14 cellular contexts compared by ENCODE assay signal in the genomic region with DNA sequence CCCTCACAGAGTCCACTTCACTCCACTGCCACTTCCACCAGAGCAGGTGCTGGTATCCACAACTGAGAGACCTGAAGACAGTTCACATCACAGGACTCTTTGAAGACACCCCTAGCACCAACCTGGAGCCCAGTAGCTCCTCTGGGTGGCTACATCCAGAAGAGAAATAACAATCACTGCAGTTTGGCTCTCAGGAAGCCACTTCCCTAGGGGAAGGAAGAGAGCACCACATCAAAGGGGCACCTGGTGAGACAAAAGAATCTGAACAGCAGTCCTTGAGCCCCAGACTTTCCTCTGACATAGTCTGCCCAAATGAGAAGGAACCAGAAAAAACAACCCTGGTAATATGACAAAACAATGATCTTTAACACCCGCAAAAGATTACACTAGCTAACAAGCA.
A peak's percentile ranks its signal among the peaks of the same experiment; 100 is the strongest.
DNase-seq lines count a peak whose midpoint lies in the region; ATAC-seq and TF ChIP-seq lines count a peak whose summit lies in the region.
"Had no signal": no experiment of that assay in that cellular context is flagged by ENCODE, and none has a peak within 500 bp of the region (broad histone marks: within the 10 kb centered on the region; RNA-seq: fewer than 3 reads in every experiment).

No MANE protein-coding gene starts in this region.

- H2AFZ ChIP-seq in neural progenitor cell (replicated peaks) = no peak overlapping the region

- H3K27ac Mint-ChIP-seq in CD4-positive, alpha-beta memory T cell = peak overlapping the region in 6 of 7 donors; percentile 15 to 61 (median 30)
- H3K27ac Mint-ChIP-seq in activated T-helper 17 cell treated with anti-CD3 and anti-CD28 coated beads, Interleukin-2, amount 50 U/mL, for 72 hours = peak overlapping the region; percentile 67
- H3K27ac Mint-ChIP-seq in naive thymus-derived CD4-positive, alpha-beta T cell = peak overlapping the region in 5 of 9 donors; percentile 10 to 62 (median 38)
- no peak overlapping the region for H3K27ac Mint-ChIP-seq in neural progenitor cell

- H3K4me2 ChIP-seq in neural progenitor cell = no peak overlapping the region
- H3K4me2 ChIP-seq: A549 had no signal

- no peak for ATAC-seq in activated T-helper 17 cell treated with anti-CD3 and anti-CD28 coated beads, Interleukin-2, amount 50 U/mL, for 72 hours (replicated peaks)
- peak; percentile 42 for ATAC-seq in naive thymus-derived CD4-positive, alpha-beta T cell
- no peak for ATAC-seq in esophagus mucosa
- ATAC-seq: A549, HepG2 had no signal

- no peak overlapping the region for H3K4me3 ChIP-seq in CD4-positive, alpha-beta memory T cell (ENCODE audit: low read length in 2 of 2)
- H3K4me3 ChIP-seq in Jurkat, Clone E6-1 (ENCODE audit: low read length) = no peak overlapping the region
- H3K4me3 ChIP-seq in naive thymus-derived CD4-positive, alpha-beta T cell (ENCODE audit: low read length) = no peak overlapping the region
- H3K4me3 ChIP-seq in neural progenitor cell = no peak overlapping the region
- H3K4me3 ChIP-seq: A549, HAP-1 had no signal

- no peaks in the 10 kb centered on the region for H3K36me3 ChIP-seq in CD4-positive, alpha-beta memory T cell (ENCODE audit: insufficient read depth, low read length)
- H3K36me3 ChIP-seq in naive thymus-derived CD4-positive, alpha-beta T cell (ENCODE audit: control insufficient read depth in 2 of 3, insufficient read depth in 3 of 3, low read length in 3 of 3) = no peaks in the 10 kb centered on the region
- H3K36me3 ChIP-seq in neural progenitor cell = no peaks in the 10 kb centered on the region
- H3K36me3 ChIP-seq: BE2C, HAP-1 had no signal

- DNase-seq in CD4-positive, alpha-beta memory T cell = peak; percentile 44 to 72 (median 55)
- DNase-seq in Jurkat, Clone E6-1 (ENCODE audit: low read depth, low spot score) = peak; percentile 74
- peak in 6 of 9 donors; percentile 17 to 39 (median 24) for DNase-seq in naive thymus-derived CD4-positive, alpha-beta T cell
- DNase-seq in neural progenitor cell (ENCODE audit: low spot score) = no peak
- DNase-seq: BE2C, Caco-2, GF-D8 had no signal

- no peaks in the 10 kb centered on the region for H3K27me3 ChIP-seq in CD4-positive, alpha-beta memory T cell (ENCODE audit: insufficient read depth, low read length)
- no peaks in the 10 kb centered on the region for H3K27me3 ChIP-seq in naive thymus-derived CD4-positive, alpha-beta T cell (ENCODE audit: control insufficient read depth in 2 of 2, insufficient read depth in 2 of 2, low read length in 2 of 2)
- no peaks in the 10 kb centered on the region for H3K27me3 ChIP-seq in neural progenitor cell
- H3K27me3 ChIP-seq: BE2C had no signal

- intact Hi-C loops in CD4-positive, alpha-beta memory T cell (cut with micrococcal nuclease) = no loop called here
- intact Hi-C loops in naive thymus-derived CD4-positive, alpha-beta T cell (cut with micrococcal nuclease) = no loop called here

- H3K4me1 Mint-ChIP-seq in CD4-positive, alpha-beta memory T cell = peaks cover 10 to 16% (median 12%) of the 10 kb centered on the region in 4 donors
- H3K4me1 Mint-ChIP-seq in activated T-helper 17 cell treated with anti-CD3 and anti-CD28 coated beads, Interleukin-2, amount 50 U/mL, for 72 hours = peaks cover 8% of the 10 kb centered on the region
- peaks cover 6 to 12% (median 8%) of the 10 kb centered on the region in 7 donors for H3K4me1 Mint-ChIP-seq in naive thymus-derived CD4-positive, alpha-beta T cell
- no peaks in the 10 kb centered on the region for H3K4me1 Mint-ChIP-seq in neural progenitor cell

- H3K79me2 ChIP-seq in neural progenitor cell (ENCODE audit: low read depth) = no peaks in the 10 kb centered on the region

- peaks cover 3 to 41% (median 29%) of the 10 kb centered on the region in 8 donors for H3K9me3 Mint-ChIP-seq in CD4-positive, alpha-beta memory T cell
- peaks cover 20% of the 10 kb centered on the region for H3K9me3 Mint-ChIP-seq in activated T-helper 17 cell treated with anti-CD3 and anti-CD28 coated beads, Interleukin-2, amount 50 U/mL, for 72 hours
- H3K9me3 Mint-ChIP-seq in naive thymus-derived CD4-positive, alpha-beta T cell = peaks cover 11 to 67% (median 30%) of the 10 kb centered on the region in 11 donors
- peaks cover 38% of the 10 kb centered on the region for H3K9me3 Mint-ChIP-seq in neural progenitor cell

- peaks cover 2 to 10% of the 10 kb centered on the region in 2 donors for H3K27me3 Mint-ChIP-seq in CD4-positive, alpha-beta memory T cell
- H3K27me3 Mint-ChIP-seq in activated T-helper 17 cell treated with anti-CD3 and anti-CD28 coated beads, Interleukin-2, amount 50 U/mL, for 72 hours = peaks cover 4% of the 10 kb centered on the region
- peaks cover 11 to 37% (median 22%) of the 10 kb centered on the region in 5 donors for H3K27me3 Mint-ChIP-seq in naive thymus-derived CD4-positive, alpha-beta T cell
- H3K27me3 Mint-ChIP-seq in neural progenitor cell (ENCODE audit: insufficient read depth, low read depth) = peaks cover 3% of the 10 kb centered on the region

- POLR2A ChIA-PET in CD4-positive, alpha-beta memory T cell (lab: Charles Lee; ENCODE audit: partially characterized antibody) = no interaction called here
- POLR2A ChIA-PET in naive thymus-derived CD4-positive, alpha-beta T cell (lab: Charles Lee) = no interaction called here

- H3K9me3 ChIP-seq in CD4-positive, alpha-beta memory T cell (ENCODE audit: control insufficient read depth in 1 of 2, low read length in 2 of 2) = peaks cover 0 to 3% of the 10 kb centered on the region in 2 donors
- H3K9me3 ChIP-seq in naive thymus-derived CD4-positive, alpha-beta T cell (ENCODE audit: control insufficient read depth in 2 of 3, low read length in 3 of 3) = peaks cover 0 to 6% (median 0%) of the 10 kb centered on the region in 3 experiments
- no peaks in the 10 kb centered on the region for H3K9me3 ChIP-seq in neural progenitor cell (ENCODE audit: low read depth)
- H3K9me3 ChIP-seq: BE2C, Caco-2, HAP-1 had no signal

- no peak overlapping the region for H3K9ac ChIP-seq in neural progenitor cell

- H4K20me1 ChIP-seq in neural progenitor cell (ENCODE audit: low read depth) = no peaks in the 10 kb centered on the region

- peaks cover 12% of the 10 kb centered on the region for H3K4me1 ChIP-seq in CD4-positive, alpha-beta memory T cell (ENCODE audit: insufficient read depth, low read length)
- H3K4me1 ChIP-seq in naive thymus-derived CD4-positive, alpha-beta T cell (ENCODE audit: control insufficient read depth in 2 of 2, insufficient read depth in 2 of 2, low read length in 2 of 2) = no peaks in the 10 kb centered on the region
- H3K4me1 ChIP-seq in neural progenitor cell = no peaks in the 10 kb centered on the region
- H3K4me1 ChIP-seq: A549, BE2C, Caco-2, HAP-1 had no signal

- no peaks in the 10 kb centered on the region for H3F3A ChIP-seq in neural progenitor cell (ENCODE audit: low read depth)

- no peak overlapping the region for H3K27ac ChIP-seq in CD4-positive, alpha-beta memory T cell (ENCODE audit: low read depth, low read length)
- no peak overlapping the region for H3K27ac ChIP-seq in naive thymus-derived CD4-positive, alpha-beta T cell (ENCODE audit: low read depth, low read length)
- no peak overlapping the region for H3K27ac ChIP-seq in neural progenitor cell
- H3K27ac ChIP-seq: A549, C4-2B had no signal

- H3K36me3 Mint-ChIP-seq in CD4-positive, alpha-beta memory T cell = peaks cover 0 to 9% of the 10 kb centered on the region in 2 donors
- no peaks in the 10 kb centered on the region for H3K36me3 Mint-ChIP-seq in activated T-helper 17 cell treated with anti-CD3 and anti-CD28 coated beads, Interleukin-2, amount 50 U/mL, for 72 hours (ENCODE audit: low read depth)
- peaks cover 0 to 17% (median 10%) of the 10 kb centered on the region in 5 donors for H3K36me3 Mint-ChIP-seq in naive thymus-derived CD4-positive, alpha-beta T cell
- no peaks in the 10 kb centered on the region for H3K36me3 Mint-ChIP-seq in neural progenitor cell

- CTCF ChIA-PET in CD4-positive, alpha-beta memory T cell (lab: Charles Lee; ENCODE audit: partially characterized antibody) = interaction anchor here (1.5 kb wide), 1 partner anchor 21 kb away, joined by 3 read pairs; no protein-coding TSS in a partner anchor
- CTCF ChIA-PET in naive thymus-derived CD4-positive, alpha-beta T cell (lab: Charles Lee) = interaction anchor here (1.6 kb wide), 1 partner anchor 35 kb away, joined by 5 read pairs; no protein-coding TSS in a partner anchor

- TF ChIP-seq CTCF in neural progenitor cell (IDR thresholded peaks at IDR 0.05) = no peak

- H3K4me3 Mint-ChIP-seq in CD4-positive, alpha-beta memory T cell = peak overlapping the region in 5 of 8 donors; percentile 8 to 60 (median 23)
- no peak overlapping the region for H3K4me3 Mint-ChIP-seq in activated T-helper 17 cell treated with anti-CD3 and anti-CD28 coated beads, Interleukin-2, amount 50 U/mL, for 72 hours
- peak overlapping the region in 3 of 10 donors; percentile 10 to 69 (median 33) for H3K4me3 Mint-ChIP-seq in naive thymus-derived CD4-positive, alpha-beta T cell
- H3K4me3 Mint-ChIP-seq in neural progenitor cell = no peak overlapping the region
- H3K4me3 Mint-ChIP-seq: CD8-positive, alpha-beta memory T cell had no signal

Comparison
In these comparisons a context has a peak if more than half of its experiments do, and no peak if none do; other contexts are left out.
1. H3K4me3 Mint-ChIP-seq: peak in CD4-positive, alpha-beta memory T cell (5 of 8); none in activated T-helper 17 cell treated with anti-CD3 and anti-CD28 coated beads, Interleukin-2, amount 50 U/mL, for 72 hours (single experiment) and neural progenitor cell (single experiment).